8 cellular contexts compared by ENCODE assay signal in genomic region chr2:147082850-147083522, GRCh38.
DNase-seq lines count a peak whose midpoint lies in the region; ATAC-seq and TF ChIP-seq lines count a peak whose summit lies in the region.

No MANE protein-coding gene starts in this region.

- no peaks in the 10 kb centered on the region for H3K79me2 ChIP-seq in OCI-LY3 (ENCODE audit: low read length)

- H3K36me3 ChIP-seq in OCI-LY3 (replicated peaks; ENCODE audit: low read depth, low read length), result no peaks in the 10 kb centered on the region

- peaks cover 18% of the 10 kb centered on the region for H3K4me1 ChIP-seq in OCI-LY3 (ENCODE audit: low read length)

- no peak overlapping the region for H3K4me3 Mint-ChIP-seq in activated T-helper 2 cell treated with anti-CD3 and anti-CD28 coated beads, Interferon-gamma antibody, Interleukin-2, Interleukin-4, amounts not matched to agents 10 μg/mL and 5 μg/mL and 100 μg/mL, durations not matched to agents 14 hours and 24 hours and 36 hours (ENCODE audit: low read depth)

- intact Hi-C loops in activated T-helper 2 cell treated with anti-CD3 and anti-CD28 coated beads, Interferon-gamma antibody, Interleukin-2, Interleukin-4, amounts not matched to agents 10 μg/mL and 5 μg/mL and 100 μg/mL, durations not matched to agents 14 hours and 24 hours and 36 hours (cut with micrococcal nuclease), result loop anchor here (1.0 kb wide), 2 partner anchors 249 to 828 kb away; no protein-coding TSS in a partner anchor

- DNase-seq in EH (ENCODE audit: low read depth) (peak; percentile 52), HS-27A (ENCODE audit: low read depth) (peak; percentile 49), globus pallidus (ENCODE audit: low spot score) (peak; percentile 85), pons (ENCODE audit: low spot score) (peak; percentile 96), GOT3 (lab: John Stamatoyannopoulos, UW) (no peak)
- DNase-seq in activated T-helper 2 cell treated with anti-CD3 and anti-CD28 coated beads, Interferon-gamma antibody, Interleukin-2, Interleukin-4, amounts not matched to agents 10 μg/mL and 5 μg/mL and 100 μg/mL, durations not matched to agents 14 hours and 24 hours and 36 hours (ENCODE audit: low spot score), result peak; percentile 31

- H2AFZ ChIP-seq in OCI-LY3 (ENCODE audit: low read depth, low read length), result no peak overlapping the region

- no peak overlapping the region for H3K27ac Mint-ChIP-seq in activated T-helper 2 cell treated with anti-CD3 and anti-CD28 coated beads, Interferon-gamma antibody, Interleukin-2, Interleukin-4, amounts not matched to agents 10 μg/mL and 5 μg/mL and 100 μg/mL, durations not matched to agents 14 hours and 24 hours and 36 hours

- H3K4me1 Mint-ChIP-seq in activated T-helper 2 cell treated with anti-CD3 and anti-CD28 coated beads, Interferon-gamma antibody, Interleukin-2, Interleukin-4, amounts not matched to agents 10 μg/mL and 5 μg/mL and 100 μg/mL, durations not matched to agents 14 hours and 24 hours and 36 hours (ENCODE audit: low read depth), result peaks cover 5% of the 10 kb centered on the region

- no peaks in the 10 kb centered on the region for H3K9me3 ChIP-seq in OCI-LY3 (ENCODE audit: insufficient read depth, low read length)

- peak; percentile 92 for ATAC-seq in GM21367 (IDR thresholded peaks at IDR 0.05; ENCODE audit: unreplicated experiment)

- peaks cover 7% of the 10 kb centered on the region for H3K27me3 Mint-ChIP-seq in activated T-helper 2 cell treated with anti-CD3 and anti-CD28 coated beads, Interferon-gamma antibody, Interleukin-2, Interleukin-4, amounts not matched to agents 10 μg/mL and 5 μg/mL and 100 μg/mL, durations not matched to agents 14 hours and 24 hours and 36 hours (ENCODE audit: low read depth)

- H3K27me3 ChIP-seq in OCI-LY3 (ENCODE audit: low read depth, low read length), result no peaks in the 10 kb centered on the region

- H3K4me2 ChIP-seq in OCI-LY3 (ENCODE audit: low read length), result no peak overlapping the region

- no peak overlapping the region for H3K27ac ChIP-seq in OCI-LY3 (ENCODE audit: low read length)

- TF ChIP-seq CTCF in OCI-LY3 (IDR thresholded peaks at IDR 0.05; ENCODE audit: low read depth, low read length), result peak; percentile 96

- H4K20me1 ChIP-seq in OCI-LY3 (ENCODE audit: insufficient read depth, low read length), result no peaks in the 10 kb centered on the region

- no peak overlapping the region for H3K4me3 ChIP-seq in OCI-LY3 (ENCODE audit: low read length)

- no peak overlapping the region for H3K9ac ChIP-seq in OCI-LY3 (ENCODE audit: low read length)

- no peaks in the 10 kb centered on the region for H3K36me3 Mint-ChIP-seq in activated T-helper 2 cell treated with anti-CD3 and anti-CD28 coated beads, Interferon-gamma antibody, Interleukin-2, Interleukin-4, amounts not matched to agents 10 μg/mL and 5 μg/mL and 100 μg/mL, durations not matched to agents 14 hours and 24 hours and 36 hours (ENCODE audit: low read depth)

- H3K9me3 Mint-ChIP-seq in activated T-helper 2 cell treated with anti-CD3 and anti-CD28 coated beads, Interferon-gamma antibody, Interleukin-2, Interleukin-4, amounts not matched to agents 10 μg/mL and 5 μg/mL and 100 μg/mL, durations not matched to agents 14 hours and 24 hours and 36 hours, result no peaks in the 10 kb centered on the region
